In the genomic region with DNA sequence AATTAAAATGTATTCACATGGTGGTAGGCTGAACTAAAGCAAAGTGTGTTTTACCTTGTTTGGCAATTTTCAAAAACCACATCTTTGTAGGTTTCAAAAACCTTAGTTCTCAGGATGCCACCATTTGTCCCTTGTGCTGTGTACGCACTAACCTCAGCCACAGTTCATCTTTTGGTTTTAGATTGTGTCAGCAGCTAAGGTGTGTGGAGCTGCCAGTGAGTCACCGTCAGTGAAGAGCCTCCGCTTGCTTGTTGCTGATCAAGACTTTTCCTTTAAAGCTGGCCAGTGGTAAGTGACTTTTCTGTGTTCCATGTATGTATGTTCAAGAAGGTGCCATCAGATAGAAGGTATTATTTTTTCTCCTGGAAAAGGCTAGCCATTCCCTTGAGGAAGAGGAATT, we compare ENCODE assay signal across 9 cellular contexts. TPM values are rescaled to one million over a fixed set of nuclear protein-coding genes. Genes with fewer than 3 reads are reported as not detected.
A peak's percentile ranks its signal among the peaks of the same experiment; 100 is the strongest.
DNase-seq lines count a peak whose midpoint lies in the region; ATAC-seq and TF ChIP-seq lines count a peak whose summit lies in the region.
"Had no signal": no experiment of that assay in that cellular context is flagged by ENCODE, and none has a peak within 500 bp of the region (broad histone marks: within the 10 kb centered on the region; RNA-seq: fewer than 3 reads in every experiment).

No MANE protein-coding gene starts in this region.

- H3K4me3 Mint-ChIP-seq in CD8-positive, alpha-beta T cell: peak overlapping the region; percentile 91

- no peaks in the 10 kb centered on the region for H3K36me3 ChIP-seq in CD8-positive, alpha-beta T cell (ENCODE audit: insufficient read depth, low read length)
- peaks cover 0 to 21% of the 10 kb centered on the region in 2 donors for H3K36me3 ChIP-seq in left lung
- H3K36me3 ChIP-seq: SJSA1 had no signal

- H3K9me3 Mint-ChIP-seq in CD8-positive, alpha-beta T cell: no peaks in the 10 kb centered on the region

- intact Hi-C loops in CD8-positive, alpha-beta T cell (cut with DNase I, micrococcal nuclease): loop anchor here (1.0 to 5.0 kb wide), 8 partner anchors 15 to 264 kb away; partner anchors contain the start of gene OXNAD1 (in 1 of the 2)
- intact Hi-C loops in left lung (cut with DNase I): loop anchor here in 1 of 2 donors (5.0 kb wide), 1 partner anchor 266 kb away; no protein-coding TSS in a partner anchor

- H3K27ac ChIP-seq in CD8-positive, alpha-beta T cell (ENCODE audit: low read depth, low read length): peak overlapping the region; percentile 86
- peak overlapping the region in 1 of 2 donors; percentile 42 for H3K27ac ChIP-seq in left lung
- H3K27ac ChIP-seq: SJSA1 had no signal

- H3K36me3 Mint-ChIP-seq in CD8-positive, alpha-beta T cell: peaks cover 52% of the 10 kb centered on the region

- TF ChIP-seq CTCF in CD8-positive, alpha-beta T cell (IDR thresholded peaks at IDR 0.05): no peak
- TF ChIP-seq CTCF in left lung (IDR thresholded peaks at IDR 0.05): no peak

- peak overlapping the region; percentile 71 for H3K4me3 ChIP-seq in CD8-positive, alpha-beta T cell (ENCODE audit: low read depth, low read length)
- H3K4me3 ChIP-seq in left lung: peak overlapping the region in 1 of 2 donors; percentile 10
- H3K4me3 ChIP-seq: SJSA1 had no signal

- H3K27me3 Mint-ChIP-seq in CD8-positive, alpha-beta T cell (ENCODE audit: low read depth): no peaks in the 10 kb centered on the region

- H3K27ac Mint-ChIP-seq in CD8-positive, alpha-beta T cell: peak overlapping the region; percentile 95

- POLR2A ChIA-PET in CD8-positive, alpha-beta T cell (lab: Charles Lee): interaction anchor here (0.6 to 2.8 kb wide), 20 partner anchors 9 to 847 kb away, joined by 3 to 32 read pairs (median 4); partner anchors contain the start of genes DPH3 and OXNAD1

- H3K4me1 Mint-ChIP-seq in CD8-positive, alpha-beta T cell (ENCODE audit: low read depth): peaks cover 62% of the 10 kb centered on the region

- H3K9me3 ChIP-seq in CD8-positive, alpha-beta T cell (ENCODE audit: low read length): no peaks in the 10 kb centered on the region
- H3K9me3 ChIP-seq in left lung: no peaks in the 10 kb centered on the region
- H3K9me3 ChIP-seq: SJSA1 had no signal

- DNase-seq in CD8-positive, alpha-beta T cell: peak; percentile 51 to 85 (median 71)
- peak; percentile 63 to 65 for DNase-seq in activated CD4-positive, alpha-beta T cell treated with anti-CD3 and anti-CD28 coated beads, Interleukin-2, amount 50 U/mL, for 4 hours
- DNase-seq in left lung (no peak), NCI-H2171 (lab: John Stamatoyannopoulos, UW) (no peak), SHP77 (lab: John Stamatoyannopoulos, UW) (no peak), cortex of kidney (lab: John Stamatoyannopoulos, UW) (no peak)

- no peaks in the 10 kb centered on the region for H3K27me3 ChIP-seq in CD8-positive, alpha-beta T cell (ENCODE audit: insufficient read depth, low read length)
- H3K27me3 ChIP-seq in left lung: no peaks in the 10 kb centered on the region
- H3K27me3 ChIP-seq: SJSA1 had no signal

- CTCF ChIA-PET in CD8-positive, alpha-beta T cell (lab: Charles Lee): interaction anchor here (0.9 to 3.7 kb wide), 14 partner anchors 10 to 264 kb away, joined by 3 to 35 read pairs (median 7); partner anchors contain the start of genes DPH3 and OXNAD1

- peaks cover 26% of the 10 kb centered on the region for H3K4me1 ChIP-seq in CD8-positive, alpha-beta T cell (ENCODE audit: insufficient read depth, low read length)
- H3K4me1 ChIP-seq in left lung: peaks cover 7 to 28% of the 10 kb centered on the region in 2 donors
- H3K4me1 ChIP-seq: SJSA1 had no signal

- ATAC-seq in CD8-positive, alpha-beta T cell: peak; percentile 90
- ATAC-seq in GM21786 (IDR thresholded peaks at IDR 0.05; ENCODE audit: unreplicated experiment): peak; percentile 90
- ATAC-seq in left lung: peak; percentile 7
- ATAC-seq in HG03457 (IDR thresholded peaks at IDR 0.05; ENCODE audit: unreplicated experiment): no peak

RNA-seq across cellular contexts. Expression of gene OXNAD1, which starts 21.1 kb away (rescaled TPM):
- total RNA-seq in CD8-positive, alpha-beta T cell: 100 to 1,000 TPM; 156 TPM
- total RNA-seq in left lung: 10 to 100 TPM in 1 of 2 donors, 1 to 10 TPM in 1; 8.4 to 14.3 TPM

RNA-seq across cellular contexts. Expression of gene DPH3, which starts 21.4 kb away (rescaled TPM):
- total RNA-seq in CD8-positive, alpha-beta T cell: 10 to 100 TPM in 1 of 2 experiments, 1 to 10 TPM in 1; 9.7 to 13.9 TPM
- total RNA-seq in left lung: 10 to 100 TPM; 21.9 to 30.4 TPM

Comparison
In these comparisons a context has a peak if more than half of its experiments do, and no peak if none do; other contexts are left out.
1. DNase-seq: peak in CD8-positive, alpha-beta T cell (7 of 7) and activated CD4-positive, alpha-beta T cell treated with anti-CD3 and anti-CD28 coated beads, Interleukin-2, amount 50 U/mL, for 4 hours (2 of 2); none in left lung (0 of 2), NCI-H2171 (single experiment), SHP77 (0 of 2) and cortex of kidney (single experiment).
2. RNA of gene OXNAD1, which starts 21.1 kb away (total RNA-seq): 156 TPM in CD8-positive, alpha-beta T cell; 8.4 to 14.3 TPM in left lung; every median in the first group is over 10 times any median in the second.